Comparison of ENCODE assay signal across 8 cellular contexts in genomic region chr7:41955475-41956243, GRCh38.
A peak's percentile ranks its signal among the peaks of the same experiment; 100 is the strongest.
DNase-seq lines count a peak whose midpoint lies in the region; ATAC-seq and TF ChIP-seq lines count a peak whose summit lies in the region.

No MANE protein-coding gene starts in this region.

- 10 to 17% methylated on average over 8 of the region's 11 CpGs for WGBS in esophagus squamous epithelium, 2 donors

- TF ChIP-seq POLR2A in esophagus squamous epithelium (IDR thresholded peaks at IDR 0.05): no peak

- no peaks in the 10 kb centered on the region for H3K9me3 Mint-ChIP-seq in stimulated activated effector memory CD8-positive, alpha-beta T cell treated with anti-CD3 and anti-CD28 coated beads, Interleukin-12 subunit alpha, Interleukin-12 subunit beta, amount 100 ng/mL, for 72 hours

- intact Hi-C loops in esophagus squamous epithelium (cut with DNase I): loop anchor here (10.0 kb wide), 1 partner anchor 889 kb away; no protein-coding TSS in a partner anchor

- peaks cover 11% of the 10 kb centered on the region for H3K4me1 ChIP-seq in RWPE2 (ENCODE audit: insufficient read depth, poor library complexity, severe bottlenecking)
- H3K4me1 ChIP-seq in esophagus squamous epithelium: peaks cover 22 to 32% (median 29%) of the 10 kb centered on the region in 3 donors

- no peak overlapping the region for H3K27ac ChIP-seq in RWPE2 (ENCODE audit: poor library complexity, severe bottlenecking)
- H3K27ac ChIP-seq in esophagus squamous epithelium: peak overlapping the region in 3 of 4 donors; percentile 1 to 60 (median 48)

- H3K36me3 ChIP-seq in RWPE2 (ENCODE audit: low read depth) (no peaks in the 10 kb centered on the region), esophagus squamous epithelium (no peaks in the 10 kb centered on the region)

- no peaks in the 10 kb centered on the region for H3K4me1 Mint-ChIP-seq in stimulated activated effector memory CD8-positive, alpha-beta T cell treated with anti-CD3 and anti-CD28 coated beads, Interleukin-12 subunit alpha, Interleukin-12 subunit beta, amount 100 ng/mL, for 72 hours

- TF ChIP-seq CTCF in RWPE2 (IDR thresholded peaks at IDR 0.05; ENCODE audit: poor library complexity, severe bottlenecking) (no peak), esophagus squamous epithelium (IDR thresholded peaks at IDR 0.05) (no peak)

- H3K4me3 ChIP-seq in RWPE2 (ENCODE audit: severe bottlenecking) (no peak overlapping the region), esophagus squamous epithelium (peak overlapping the region in 2 of 4 donors; percentile 11 to 16)

- H3K27ac Mint-ChIP-seq in stimulated activated effector memory CD8-positive, alpha-beta T cell treated with anti-CD3 and anti-CD28 coated beads, Interleukin-12 subunit alpha, Interleukin-12 subunit beta, amount 100 ng/mL, for 72 hours: no peak overlapping the region

- peak; percentile 99 for ATAC-seq in RWPE2 (ENCODE audit: low read depth)
- no peak for ATAC-seq in stimulated activated effector memory CD8-positive, alpha-beta T cell treated with anti-CD3 and anti-CD28 coated beads, Interleukin-12 subunit alpha, Interleukin-12 subunit beta, amount 100 ng/mL, for 72 hours

- DNase-seq in EL (peak; percentile 99), RWPE2 (ENCODE audit: low spot score) (peak; percentile 95), esophagus squamous epithelium (lab: John Stamatoyannopoulos, UW) (peak; percentile 36), myocyte (ENCODE audit: low read depth) (peak; percentile 99), NCI-H526 (lab: John Stamatoyannopoulos, UW) (no peak), DMS79 treated with DMSO at 0.1 percent for 48 hours (lab: John Stamatoyannopoulos, UW) (no peak), NCI-H187 treated with DMSO at 0.1 percent for 48 hours (lab: John Stamatoyannopoulos, UW) (no peak)
- DNase-seq in stimulated activated effector memory CD8-positive, alpha-beta T cell treated with anti-CD3 and anti-CD28 coated beads, Interleukin-12 subunit alpha, Interleukin-12 subunit beta, amount 100 ng/mL, for 72 hours (ENCODE audit: low spot score in 2 of 2): no peak

- H3K36me3 Mint-ChIP-seq in stimulated activated effector memory CD8-positive, alpha-beta T cell treated with anti-CD3 and anti-CD28 coated beads, Interleukin-12 subunit alpha, Interleukin-12 subunit beta, amount 100 ng/mL, for 72 hours: no peaks in the 10 kb centered on the region

- no peaks in the 10 kb centered on the region for H3K27me3 ChIP-seq in RWPE2 (ENCODE audit: insufficient read depth, poor library complexity, severe bottlenecking)
- H3K27me3 ChIP-seq in esophagus squamous epithelium: peaks cover 0 to 8% (median 0%) of the 10 kb centered on the region in 4 donors

- H3K4me3 Mint-ChIP-seq in stimulated activated effector memory CD8-positive, alpha-beta T cell treated with anti-CD3 and anti-CD28 coated beads, Interleukin-12 subunit alpha, Interleukin-12 subunit beta, amount 100 ng/mL, for 72 hours: no peak overlapping the region

- H3K9me3 ChIP-seq in RWPE2 (ENCODE audit: severe bottlenecking): no peaks in the 10 kb centered on the region
- no peaks in the 10 kb centered on the region for H3K9me3 ChIP-seq in esophagus squamous epithelium

Comparison
In these comparisons a context has a peak if more than half of its experiments do, and no peak if none do; other contexts are left out.
1. DNase-seq: peak in EL (single experiment), RWPE2 (single experiment), esophagus squamous epithelium (single experiment) and myocyte (single experiment); none in NCI-H526 (0 of 2), DMS79 treated with DMSO at 0.1 percent for 48 hours (single experiment), stimulated activated effector memory CD8-positive, alpha-beta T cell treated with anti-CD3 and anti-CD28 coated beads, Interleukin-12 subunit alpha, Interleukin-12 subunit beta, amount 100 ng/mL, for 72 hours (0 of 2) and NCI-H187 treated with DMSO at 0.1 percent for 48 hours (single experiment).